ENCODE assay signal across 8 cellular contexts in genomic region chr13:49098771-49099512, GRCh38.
A peak's percentile ranks its signal among the peaks of the same experiment; 100 is the strongest.
DNase-seq lines count a peak whose midpoint lies in the region; ATAC-seq, FAIRE-seq and TF ChIP-seq lines count a peak whose summit lies in the region.

No MANE protein-coding gene starts in this region.

- H2AFZ ChIP-seq in keratinocyte (ENCODE audit: control insufficient read depth, low read length), result no peak overlapping the region

- intact Hi-C loops in testis (cut with DNase I; ENCODE audit: low total_unique reads), result no loop called here

- no peak overlapping the region for H3K4me3 Mint-ChIP-seq in activated T-helper 17 cell treated with anti-CD3 and anti-CD28 coated beads, Interleukin-2, amount 50 U/mL, for 72 hours

- H3K4me3 ChIP-seq in keratinocyte (ENCODE audit: control insufficient read depth in 2 of 3, extremely low read depth in 1 of 3, insufficient read depth in 2 of 3, low read depth in 1 of 3, low read length in 3 of 3) (no peak overlapping the region), testis (no peak overlapping the region)

- H3K9ac ChIP-seq in keratinocyte (ENCODE audit: control insufficient read depth, extremely low read depth, insufficient read depth, low read length), result no peak overlapping the region

- dilution Hi-C loops in keratinocyte (cut with MboI; ENCODE audit: extremely low pct_ligation_motif_present, low sequenced_read_pairs), result no loop called here

- TF ChIP-seq CTCF in 22Rv1 (IDR thresholded peaks at IDR 0.05), result peak; percentile 84
- peak in 2 of 3 experiments; percentile 11 to 35 for TF ChIP-seq CTCF in keratinocyte (optimal IDR thresholded peaks at IDR 0.05 in 1 of 3, IDR thresholded peaks at IDR 0.05 in 1 of 3, conservative IDR thresholded peaks at IDR 0.05 in 1 of 3; ENCODE audit: extremely low read depth in 1 of 3, insufficient read depth in 2 of 3, low read length in 3 of 3)
- TF ChIP-seq CTCF in testis (IDR thresholded peaks at IDR 0.05), result peak in 1 of 3 experiments; percentile 15

- H3K9me1 ChIP-seq in keratinocyte (ENCODE audit: control insufficient read depth, extremely low read depth, insufficient read depth, low read length), result no peaks in the 10 kb centered on the region

- no peaks in the 10 kb centered on the region for H4K20me1 ChIP-seq in keratinocyte (ENCODE audit: control insufficient read depth, extremely low read depth, insufficient read depth, low read length)

- no peaks in the 10 kb centered on the region for H3K27me3 Mint-ChIP-seq in activated T-helper 17 cell treated with anti-CD3 and anti-CD28 coated beads, Interleukin-2, amount 50 U/mL, for 72 hours

- H3K27me3 ChIP-seq in keratinocyte (ENCODE audit: control insufficient read depth, extremely low read depth, insufficient read depth, low read length), result no peaks in the 10 kb centered on the region
- no peaks in the 10 kb centered on the region for H3K27me3 ChIP-seq in testis

- H3K4me1 ChIP-seq in keratinocyte (ENCODE audit: control insufficient read depth, extremely low read depth, insufficient read depth, low read length) (peaks cover 25% of the 10 kb centered on the region), testis (peaks cover 16% of the 10 kb centered on the region)

- peaks cover 9% of the 10 kb centered on the region for H3K36me3 Mint-ChIP-seq in activated T-helper 17 cell treated with anti-CD3 and anti-CD28 coated beads, Interleukin-2, amount 50 U/mL, for 72 hours (ENCODE audit: low read depth)

- peak overlapping the region; percentile 1 for H3K4me2 ChIP-seq in keratinocyte (ENCODE audit: control insufficient read depth, extremely low read depth, insufficient read depth, low read depth, low read length)

- H3K9me3 ChIP-seq in keratinocyte (ENCODE audit: control insufficient read depth, low read depth, low read length), result no peaks in the 10 kb centered on the region
- H3K9me3 ChIP-seq in testis, result no peaks in the 10 kb centered on the region

- no peak for TF ChIP-seq POLR2A in testis (IDR thresholded peaks at IDR 0.05)

- H3K79me2 ChIP-seq in keratinocyte (ENCODE audit: control insufficient read depth, insufficient read depth, low read length), result no peaks in the 10 kb centered on the region

- H3K4me1 Mint-ChIP-seq in activated T-helper 17 cell treated with anti-CD3 and anti-CD28 coated beads, Interleukin-2, amount 50 U/mL, for 72 hours, result peaks cover 13% of the 10 kb centered on the region

- H3K36me3 ChIP-seq in keratinocyte (ENCODE audit: control insufficient read depth in 2 of 2, extremely low read depth in 1 of 2, insufficient read depth in 2 of 2, low read length in 2 of 2) (no peaks in the 10 kb centered on the region), testis (ENCODE audit: low read depth, missing control alignments) (no peaks in the 10 kb centered on the region)

- DNase-seq in keratinocyte (ENCODE audit: low read depth, low spot score) (no peak), OCI-M2 (lab: John Stamatoyannopoulos, UW; ENCODE audit: unreplicated experiment) (no peak), testis (no peak), NCI-H1436 (lab: John Stamatoyannopoulos, UW) (no peak)

- no peaks in the 10 kb centered on the region for H3K9me3 Mint-ChIP-seq in activated T-helper 17 cell treated with anti-CD3 and anti-CD28 coated beads, Interleukin-2, amount 50 U/mL, for 72 hours

- peak overlapping the region; percentile 85 for H3K27ac ChIP-seq in 22Rv1
- H3K27ac ChIP-seq in keratinocyte (ENCODE audit: control insufficient read depth, insufficient read depth, low read length), result no peak overlapping the region
- H3K27ac ChIP-seq in testis, result no peak overlapping the region

- no peak for FAIRE-seq in keratinocyte (lab: Jason Lieb, UNC)

- H3K27ac Mint-ChIP-seq in activated T-helper 17 cell treated with anti-CD3 and anti-CD28 coated beads, Interleukin-2, amount 50 U/mL, for 72 hours, result peak overlapping the region; percentile 51

- ATAC-seq in GM21786 (IDR thresholded peaks at IDR 0.05; ENCODE audit: unreplicated experiment), result peak; percentile 64
- no peak for ATAC-seq in activated T-helper 17 cell treated with anti-CD3 and anti-CD28 coated beads, Interleukin-2, amount 50 U/mL, for 72 hours (replicated peaks)
- ATAC-seq in GM21526 (IDR thresholded peaks at IDR 0.05; ENCODE audit: low FRiP score, unreplicated experiment), result no peak
